Comparison of ENCODE assay signal across 8 cellular contexts in genomic region chr11:66113132-66113856, GRCh38. TPM values are rescaled to one million over a fixed set of nuclear protein-coding genes. Genes with fewer than 3 reads are reported as not detected.
DNase-seq lines count a peak whose midpoint lies in the region; ATAC-seq and TF ChIP-seq lines count a peak whose summit lies in the region.

No MANE protein-coding gene starts in this region.

- H3K4me2 ChIP-seq in BLaER1 = peak overlapping the region; percentile 44

- intact Hi-C loops in aorta (cut with DNase I) = no loop called here

- POLR2A ChIA-PET in HEK293 (lab: Yijun Ruan, JAX) = no interaction called here

- H3K4me1 ChIP-seq in BLaER1 (peaks cover 73% of the 10 kb centered on the region), HEK293 (ENCODE audit: control insufficient read depth, insufficient read depth, low read length) (peaks cover 9% of the 10 kb centered on the region; the same call in 1 of the 2 replicates), aorta (ENCODE audit: control insufficient read depth in 1 of 2, insufficient read depth in 2 of 2, low read length in 2 of 2) (peaks cover 2 to 8% of the 10 kb centered on the region in 2 donors)

- CTCF ChIA-PET in HEK293 (lab: Yijun Ruan, JAX) = interaction anchor here (0.8 to 4.9 kb wide), 3 partner anchors 21 to 223 kb away, joined by 3 to 30 read pairs (median 4); partner anchors contain the start of gene CCDC85B

- no peaks in the 10 kb centered on the region for H3K36me3 Mint-ChIP-seq in activated naive CD4-positive, alpha-beta T cell treated with anti-CD3 and anti-CD28 coated beads, Interleukin-2, amount 50 U/mL, for 72 hours

- no peak overlapping the region for H3K9ac ChIP-seq in BLaER1

- no peaks in the 10 kb centered on the region for H3K9me3 Mint-ChIP-seq in activated naive CD4-positive, alpha-beta T cell treated with anti-CD3 and anti-CD28 coated beads, Interleukin-2, amount 50 U/mL, for 72 hours

- no peak overlapping the region for H3K27ac ChIP-seq in BLaER1
- no peak overlapping the region for H3K27ac ChIP-seq in HEK293 (ENCODE audit: extremely low read depth, low read depth, low read length)
- no peak overlapping the region for H3K27ac ChIP-seq in aorta (ENCODE audit: low read depth in 1 of 2, low read length in 2 of 2)

- WGBS in aorta, 2 donors = 55 to 60% methylated on average over 4 of the region's 4 CpGs

- H3K4me3 ChIP-seq in BLaER1 = no peak overlapping the region
- no peak overlapping the region for H3K4me3 ChIP-seq in HEK293 (ENCODE audit: low read depth, low read length)
- H3K4me3 ChIP-seq in aorta (ENCODE audit: low read length in 2 of 2) = no peak overlapping the region

- H3K36me3 ChIP-seq in BLaER1 (no peaks in the 10 kb centered on the region), HEK293 (ENCODE audit: control insufficient read depth in 2 of 2, insufficient read depth in 1 of 2, low read length in 2 of 2) (no peaks in the 10 kb centered on the region), aorta (ENCODE audit: control insufficient read depth in 1 of 2, insufficient read depth in 2 of 2, low read length in 1 of 2) (no peaks in the 10 kb centered on the region)

- DNase-seq in activated naive CD4-positive, alpha-beta T cell treated with anti-CD3 and anti-CD28 coated beads, Interleukin-2, amount 50 U/mL, for 72 hours (ENCODE audit: low spot score in 2 of 2) = no peak
- DNase-seq in medulla oblongata (ENCODE audit: extremely low spot score) (peak; percentile 17), DMS153 (lab: John Stamatoyannopoulos, UW) (no peak), aorta (no peak)

- H3K27me3 ChIP-seq in BLaER1 (no peaks in the 10 kb centered on the region), aorta (ENCODE audit: control insufficient read depth in 1 of 2, insufficient read depth in 2 of 2, low read length in 1 of 2) (no peaks in the 10 kb centered on the region)

- H4K20me1 ChIP-seq in BLaER1 = peaks cover 65% of the 10 kb centered on the region

- H3K27ac Mint-ChIP-seq in activated naive CD4-positive, alpha-beta T cell treated with anti-CD3 and anti-CD28 coated beads, Interleukin-2, amount 50 U/mL, for 72 hours = peak overlapping the region; percentile 80 to 86

- H3K9me3 ChIP-seq in BLaER1 (no peaks in the 10 kb centered on the region), HEK293 (ENCODE audit: control insufficient read depth, insufficient read depth, low read depth, low read length) (no peaks in the 10 kb centered on the region), aorta (ENCODE audit: control insufficient read depth, low read length) (no peaks in the 10 kb centered on the region)

- TF ChIP-seq CTCF in HEK293 (tag by site-specific recombination; IDR thresholded peaks at IDR 0.05) = no peak

- peak in 1 of 2 donors; percentile 21 for ATAC-seq in activated naive CD4-positive, alpha-beta T cell treated with anti-CD3 and anti-CD28 coated beads, Interleukin-2, amount 50 U/mL, for 72 hours
- no peak for ATAC-seq in HG02678 (IDR thresholded peaks at IDR 0.05; ENCODE audit: unreplicated experiment)
- no peak for ATAC-seq in aorta (ENCODE audit: low FRiP score)
- no peak for ATAC-seq in GM18520 (IDR thresholded peaks at IDR 0.05; ENCODE audit: unreplicated experiment)

TF ChIP-seq in HEK293, 187 proteins besides CTCF, POLR2A, EP300 and RAD21:
- TF ChIP-seq SP7 (tag by site-specific recombination; IDR thresholded peaks at IDR 0.05) = peak; percentile 65
- TF ChIP-seq SP3 (tag by site-specific recombination; IDR thresholded peaks at IDR 0.05) = no peak

RNA-seq across cellular contexts. Expression of gene PACS1, which starts 43.2 kb away (rescaled TPM):
- total RNA-seq in activated naive CD4-positive, alpha-beta T cell treated with anti-CD3 and anti-CD28 coated beads, Interleukin-2, amount 50 U/mL, for 72 hours = 100 to 1,000 TPM; 124 TPM
- 100 to 1,000 TPM in 1 of 2 donors, 10 to 100 TPM in 1; 85.7 to 119 TPM for total RNA-seq in aorta
- polyA plus RNA-seq in aorta = 10 to 100 TPM; 16.2 to 32.5 TPM
